ENCODE assay signal across 21 cellular contexts in the genomic region with DNA sequence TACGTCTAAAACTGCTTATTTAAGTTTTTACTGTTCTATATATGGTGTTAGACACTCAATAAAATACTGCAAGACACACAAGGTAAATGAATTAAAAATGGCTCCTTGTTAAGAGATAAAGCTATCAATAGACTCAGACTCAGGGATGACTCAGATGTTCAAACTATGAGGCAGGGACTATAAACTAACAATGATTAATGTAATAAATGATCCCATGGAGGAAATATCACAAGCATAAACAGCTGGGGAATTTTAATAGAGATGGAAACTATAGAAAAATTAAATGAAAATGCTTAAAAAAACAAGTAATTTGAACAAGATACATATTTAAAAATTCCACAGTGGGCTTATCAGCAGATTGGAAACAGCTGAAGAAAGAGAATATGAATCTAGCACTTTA.
DNase-seq lines count a peak whose midpoint lies in the region; ATAC-seq and TF ChIP-seq lines count a peak whose summit lies in the region.
"Had no signal": no experiment of that assay in that cellular context is flagged by ENCODE, and none has a peak within 500 bp of the region (broad histone marks: within the 10 kb centered on the region; RNA-seq: fewer than 3 reads in every experiment).

No MANE protein-coding gene starts in this region.

- no peaks in the 10 kb centered on the region for H3F3A ChIP-seq in SK-N-SH (replicated peaks; ENCODE audit: insufficient read depth)

- ATAC-seq in T-cell (replicated peaks in 1 of 4) (no peak), left ventricle myocardium superior (no peak)
- ATAC-seq: CD8-positive, alpha-beta T cell; HCT116 had no signal

- H3K4me3 Mint-ChIP-seq in T-cell = no peak overlapping the region
- H3K4me3 Mint-ChIP-seq: B cell; CD4-positive, CD25-positive, alpha-beta regulatory T cell; CD8-positive, alpha-beta T cell; GM23338; H9 had no signal

- no peaks in the 10 kb centered on the region; a peak in 1 of 4 replicates for H3K4me1 ChIP-seq in SK-N-SH (ENCODE audit: control insufficient read depth in 1 of 2, insufficient read depth in 2 of 2, low read depth in 1 of 2, low read length in 1 of 2)
- H3K4me1 ChIP-seq: Caco-2 had no signal

- no peaks in the 10 kb centered on the region for H3K9me2 ChIP-seq in SK-N-SH

- H2AFZ ChIP-seq in SK-N-SH (ENCODE audit: low read depth) = no peak overlapping the region
- H2AFZ ChIP-seq: GM23338 had no signal

- no peak overlapping the region for H3K4me2 ChIP-seq in SK-N-SH
- H3K4me2 ChIP-seq: BLaER1, GM23338 had no signal

- H3K9me3 Mint-ChIP-seq in T-cell = peaks cover 0 to 19% (median 14%) of the 10 kb centered on the region in 3 donors

- TF ChIP-seq RAD21 in SK-N-SH (IDR thresholded peaks at IDR 0.05; ENCODE audit: low read length) = no peak

- H3K4me1 Mint-ChIP-seq in T-cell = no peaks in the 10 kb centered on the region
- H3K4me1 Mint-ChIP-seq: B cell; CD4-positive, CD25-positive, alpha-beta regulatory T cell; GM23338 had no signal

- peaks cover 15% of the 10 kb centered on the region; the same call in 1 of the 2 replicates for H3K9me3 ChIP-seq in SK-N-SH
- H3K9me3 ChIP-seq: Caco-2 had no signal

- TF ChIP-seq EP300 in SK-N-SH (IDR thresholded peaks at IDR 0.05; ENCODE audit: borderline replicate concordance in 1 of 2, low read depth in 1 of 2, low read length in 1 of 2) = no peak

- H3K27me3 ChIP-seq in SK-N-SH (ENCODE audit: insufficient read depth) = no peaks in the 10 kb centered on the region
- H3K27me3 ChIP-seq: BLaER1 had no signal

- no peak overlapping the region for H3K27ac ChIP-seq in SK-N-SH (ENCODE audit: low read depth in 2 of 2, low read length in 1 of 2)
- H3K27ac ChIP-seq: 22Rv1, BLaER1, C4-2B had no signal

- H3K27ac Mint-ChIP-seq in T-cell = no peak overlapping the region
- H3K27ac Mint-ChIP-seq: B cell; CD4-positive, CD25-positive, alpha-beta regulatory T cell; CD8-positive, alpha-beta T cell; GM23338; H9 had no signal

- H3K36me3 Mint-ChIP-seq in T-cell = no peaks in the 10 kb centered on the region
- H3K36me3 Mint-ChIP-seq: CD4-positive, CD25-positive, alpha-beta regulatory T cell; CD8-positive, alpha-beta T cell had no signal

- intact Hi-C loops in left ventricle myocardium superior (cut with micrococcal nuclease) = no loop called here

- no peak for TF ChIP-seq CTCF in SK-N-SH (IDR thresholded peaks at IDR 0.05)

- H3K27me3 Mint-ChIP-seq in T-cell = no peaks in the 10 kb centered on the region
- H3K27me3 Mint-ChIP-seq: B cell; CD4-positive, CD25-positive, alpha-beta regulatory T cell had no signal

- H3K4me3 ChIP-seq in SK-N-SH (ENCODE audit: low read depth in 2 of 2, low read length in 1 of 2) = no peak overlapping the region; a peak in 1 of 4 replicates
- H3K4me3 ChIP-seq: BLaER1, GM23338 had no signal

- DNase-seq in DMS53 (lab: John Stamatoyannopoulos, UW) = peak; percentile 18
- DNase-seq in DMS53 treated with DMSO at 0.1 percent for 48 hours (lab: John Stamatoyannopoulos, UW; ENCODE audit: unreplicated experiment) = no peak
- peak; percentile 9 for DNase-seq in dermis blood vessel endothelial cell
- DNase-seq in glomerular endothelial cell (ENCODE audit: extremely low read depth, low read depth, low spot score) = peak; percentile 31
- no peak for DNase-seq in SKM-1 treated with dmso at 0.1 percent for 144 hours (lab: John Stamatoyannopoulos, UW; ENCODE audit: unreplicated experiment)
- DNase-seq in SK-N-SH = no peak
- DNase-seq in T-cell = no peak
- DNase-seq in left ventricle myocardium superior = no peak
- DNase-seq: CD4-positive, CD25-positive, alpha-beta regulatory T cell; CD8-positive, alpha-beta T cell; DMS153; DMS79 treated with DMSO at 0.1 percent for 48 hours; GF-D8 had no signal

- 4% methylated on average over 1 of the region's 1 CpG for WGBS in SK-N-SH (ENCODE audit: low lambda C conversion rate)

- POLR2A ChIA-PET in SK-N-SH (lab: Yijun Ruan, JAX) (no interaction called here), T-cell (lab: Charles Lee) (no interaction called here)

- no peaks in the 10 kb centered on the region for H3K36me3 ChIP-seq in SK-N-SH (replicated peaks in 1 of 2; ENCODE audit: control insufficient read depth in 1 of 2, insufficient read depth in 2 of 2, low read length in 1 of 2)
- H3K36me3 ChIP-seq: BLaER1 had no signal

- no peak overlapping the region for H3K9ac ChIP-seq in SK-N-SH
- H3K9ac ChIP-seq: BLaER1 had no signal

- CTCF ChIA-PET in SK-N-SH (lab: Yijun Ruan, JAX) (interaction anchor here (0.5 to 2.5 kb wide), 11 partner anchors 8 to 1338 kb away, joined by 3 to 15 read pairs (median 3); a partner anchor contains a TSS), T-cell (lab: Charles Lee) (interaction anchor here in 1 of 2 donors (0.6 kb wide), 1 partner anchor 228 kb away, joined by 4 read pairs; no protein-coding TSS in a partner anchor)

- H4K20me1 ChIP-seq in SK-N-SH (ENCODE audit: insufficient read depth) = no peaks in the 10 kb centered on the region
- H4K20me1 ChIP-seq: BLaER1 had no signal

- no peaks in the 10 kb centered on the region for H3K79me2 ChIP-seq in SK-N-SH (ENCODE audit: insufficient read depth)

TF ChIP-seq in SK-N-SH, 30 proteins besides CTCF, POLR2A, EP300 and RAD21:
- TF ChIP-seq FOXM1 (IDR thresholded peaks at IDR 0.05; ENCODE audit: low read depth) (no peak), EZH2phosphoT487 (IDR thresholded peaks at IDR 0.05; ENCODE audit: borderline replicate concordance, low read depth) (no peak), SMC3 (IDR thresholded peaks at IDR 0.05; ENCODE audit: low read depth, low read length) (no peak)
- TF ChIP-seq, protein P1, sequence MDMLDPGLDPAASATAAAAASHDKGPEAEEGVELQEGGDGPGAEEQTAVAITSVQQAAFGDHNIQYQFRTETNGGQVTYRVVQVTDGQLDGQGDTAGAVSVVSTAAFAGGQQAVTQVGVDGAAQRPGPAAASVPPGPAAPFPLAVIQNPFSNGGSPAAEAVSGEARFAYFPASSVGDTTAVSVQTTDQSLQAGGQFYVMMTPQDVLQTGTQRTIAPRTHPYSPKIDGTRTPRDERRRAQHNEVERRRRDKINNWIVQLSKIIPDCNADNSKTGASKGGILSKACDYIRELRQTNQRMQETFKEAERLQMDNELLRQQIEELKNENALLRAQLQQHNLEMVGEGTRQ (IDR thresholded peaks at IDR 0.05; ENCODE audit: borderline replicate concordance, low read depth, low read length) = no peak
- TF ChIP-seq, protein P2, sequence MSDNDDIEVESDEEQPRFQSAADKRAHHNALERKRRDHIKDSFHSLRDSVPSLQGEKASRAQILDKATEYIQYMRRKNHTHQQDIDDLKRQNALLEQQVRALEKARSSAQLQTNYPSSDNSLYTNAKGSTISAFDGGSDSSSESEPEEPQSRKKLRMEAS (IDR thresholded peaks at IDR 0.05; ENCODE audit: low read depth) = no peak
- TF ChIP-seq, protein P3, sequence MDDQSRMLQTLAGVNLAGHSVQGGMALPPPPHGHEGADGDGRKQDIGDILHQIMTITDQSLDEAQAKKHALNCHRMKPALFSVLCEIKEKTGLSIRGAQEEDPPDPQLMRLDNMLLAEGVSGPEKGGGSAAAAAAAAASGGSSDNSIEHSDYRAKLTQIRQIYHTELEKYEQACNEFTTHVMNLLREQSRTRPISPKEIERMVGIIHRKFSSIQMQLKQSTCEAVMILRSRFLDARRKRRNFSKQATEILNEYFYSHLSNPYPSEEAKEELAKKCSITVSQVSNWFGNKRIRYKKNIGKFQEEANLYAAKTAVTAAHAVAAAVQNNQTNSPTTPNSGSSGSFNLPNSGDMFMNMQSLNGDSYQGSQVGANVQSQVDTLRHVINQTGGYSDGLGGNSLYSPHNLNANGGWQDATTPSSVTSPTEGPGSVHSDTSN (IDR thresholded peaks at IDR 0.05) = no peak

Comparison
In these comparisons a context has a peak if more than half of its experiments do, and no peak if none do; other contexts are left out.
1. DNase-seq: peak in DMS53 (single experiment), dermis blood vessel endothelial cell (single experiment) and glomerular endothelial cell (single experiment); none in DMS53 treated with DMSO at 0.1 percent for 48 hours (single experiment), SKM-1 treated with dmso at 0.1 percent for 144 hours (single experiment), SK-N-SH (single experiment), T-cell (0 of 34) and left ventricle myocardium superior (single experiment).